8 cellular contexts compared by ENCODE assay signal in the genomic region with DNA sequence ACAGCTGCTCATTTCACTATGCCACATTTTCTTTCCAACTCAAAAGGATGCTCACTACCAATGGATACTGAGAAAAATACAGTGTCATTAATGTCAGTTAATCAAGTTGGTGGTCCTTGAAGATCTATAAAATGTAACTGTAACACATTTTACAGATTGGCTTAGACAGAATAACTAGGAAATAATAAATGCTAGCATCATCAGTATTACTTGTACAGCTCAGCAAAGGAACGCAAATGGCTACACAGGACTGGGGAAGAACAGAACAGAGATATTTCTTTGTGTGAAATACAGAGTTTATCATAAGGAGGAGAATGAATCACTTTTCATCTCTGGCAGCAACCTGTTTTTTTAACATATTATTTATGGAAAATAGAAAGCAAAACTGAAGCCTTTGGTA. TPM values are rescaled to one million over a fixed set of nuclear protein-coding genes. Genes with fewer than 3 reads are reported as not detected.
DNase-seq lines count a peak whose midpoint lies in the region; ATAC-seq and TF ChIP-seq lines count a peak whose summit lies in the region.

No MANE protein-coding gene starts in this region.

- H3K4me1 Mint-ChIP-seq in activated CD4-positive, alpha-beta T cell treated with anti-CD3 and anti-CD28 coated beads, Interleukin-2, amount 10 ng/mL, durations not matched to agents 24 days and 14 days: peaks cover 11% of the 10 kb centered on the region

- ATAC-seq in Panc1: no peak

- no peaks in the 10 kb centered on the region for H3K9me3 Mint-ChIP-seq in activated CD4-positive, alpha-beta T cell treated with anti-CD3 and anti-CD28 coated beads, Interleukin-2, amount 10 ng/mL, durations not matched to agents 24 days and 14 days

- H3K27ac ChIP-seq in Panc1 (ENCODE audit: low read length) (peak overlapping the region; percentile 84), right atrium auricular region (peak overlapping the region; percentile 82 to 88), thymus (ENCODE audit: low read depth) (no peak overlapping the region)

- no peak for TF ChIP-seq CTCF in Panc1 (IDR thresholded peaks at IDR 0.05)
- no peak for TF ChIP-seq CTCF in right atrium auricular region (IDR thresholded peaks at IDR 0.05)

- peaks cover 9% of the 10 kb centered on the region for H3K27me3 Mint-ChIP-seq in activated CD4-positive, alpha-beta T cell treated with anti-CD3 and anti-CD28 coated beads, Interleukin-2, amount 10 ng/mL, durations not matched to agents 24 days and 14 days

- H3K9me3 ChIP-seq in Panc1 (ENCODE audit: control insufficient read depth, insufficient read depth, low read depth, low read length) (no peaks in the 10 kb centered on the region), right atrium auricular region (no peaks in the 10 kb centered on the region), thymus (ENCODE audit: control insufficient read depth) (no peaks in the 10 kb centered on the region)

- H3K4me3 Mint-ChIP-seq in activated CD4-positive, alpha-beta T cell treated with anti-CD3 and anti-CD28 coated beads, Interleukin-2, amount 10 ng/mL, durations not matched to agents 24 days and 14 days: peak overlapping the region; percentile 81

- peak overlapping the region; percentile 84 for H3K27ac Mint-ChIP-seq in activated CD4-positive, alpha-beta T cell treated with anti-CD3 and anti-CD28 coated beads, Interleukin-2, amount 10 ng/mL, durations not matched to agents 24 days and 14 days

- H3K36me3 ChIP-seq in Panc1 (ENCODE audit: control insufficient read depth, insufficient read depth, low read length) (no peaks in the 10 kb centered on the region), right atrium auricular region (no peaks in the 10 kb centered on the region), thymus (ENCODE audit: control insufficient read depth, insufficient read depth) (no peaks in the 10 kb centered on the region)

- DNase-seq in activated CD4-positive, alpha-beta T cell treated with anti-CD3 and anti-CD28 coated beads, Interleukin-2, amount 10 ng/mL, durations not matched to agents 24 days and 14 days: peak; percentile 43
- DNase-seq in activated CD4-positive, alpha-beta T cell treated with anti-CD3 and anti-CD28 coated beads for 48 hours: no peak
- DNase-seq in Panc1 (ENCODE audit: low read depth, low spot score) (no peak), right atrium auricular region (ENCODE audit: low spot score) (no peak), COLO829 (ENCODE audit: low spot score) (no peak), posterior vena cava (ENCODE audit: low spot score) (no peak)
- no peak for DNase-seq in activated CD8-positive, alpha-beta memory T cell treated with anti-CD3 and anti-CD28 coated beads for 24 hours

- intact Hi-C loops in activated CD4-positive, alpha-beta T cell treated with anti-CD3 and anti-CD28 coated beads, Interleukin-2, amount 10 ng/mL, durations not matched to agents 24 days and 14 days (cut with micrococcal nuclease): no loop called here
- intact Hi-C loops in Panc1 (cut with micrococcal nuclease; ENCODE audit: unreplicated experiment): no loop called here
- intact Hi-C loops in posterior vena cava (cut with DNase I): no loop called here

- H3K4me1 ChIP-seq in Panc1 (ENCODE audit: control insufficient read depth, insufficient read depth, low read length) (peaks cover 18% of the 10 kb centered on the region), right atrium auricular region (peaks cover 0 to 24% of the 10 kb centered on the region in 2 donors), thymus (ENCODE audit: control insufficient read depth, insufficient read depth, low read length) (no peaks in the 10 kb centered on the region)

- peak overlapping the region; percentile 22 to 54 for H3K4me3 ChIP-seq in Panc1 (ENCODE audit: low read depth in 2 of 2, low read length in 2 of 2)
- peak overlapping the region in 1 of 2 donors; percentile 41 for H3K4me3 ChIP-seq in right atrium auricular region
- H3K4me3 ChIP-seq in thymus (ENCODE audit: low read length): peak overlapping the region; percentile 13

- H3K27me3 ChIP-seq in Panc1 (ENCODE audit: control insufficient read depth, insufficient read depth, low read length): no peaks in the 10 kb centered on the region
- H3K27me3 ChIP-seq in right atrium auricular region: no peaks in the 10 kb centered on the region
- H3K27me3 ChIP-seq in thymus (ENCODE audit: control insufficient read depth, insufficient read depth): no peaks in the 10 kb centered on the region

- CTCF ChIA-PET in Panc1 (lab: Charles Lee): no interaction called here

- POLR2A ChIA-PET in Panc1 (lab: Charles Lee): interaction anchor here (0.6 kb wide), 1 partner anchor 1801 kb away, joined by 6 read pairs; no protein-coding TSS in a partner anchor

- H3K36me3 Mint-ChIP-seq in activated CD4-positive, alpha-beta T cell treated with anti-CD3 and anti-CD28 coated beads, Interleukin-2, amount 10 ng/mL, durations not matched to agents 24 days and 14 days (ENCODE audit: low read depth): no peaks in the 10 kb centered on the region

- in situ Hi-C loops in Panc1 (cut with HindIII; ENCODE audit: low pct_unique_long_range_greater_than_20kb, low sequenced_read_pairs): no loop called here

- BruUV-seq in Panc1 (replicated peaks; lab: Mats Ljungman, UMichigan): no TSS peak

- WGBS in thymus: 94% methylated on average over 1 of the region's 1 CpG

RNA-seq across cellular contexts. Expression of gene QKI, which starts 8.2 kb away (rescaled TPM):
- total RNA-seq in activated CD4-positive, alpha-beta T cell treated with anti-CD3 and anti-CD28 coated beads, Interleukin-2, amount 10 ng/mL, durations not matched to agents 24 days and 14 days: 69.3 and 79.7 TPM in 2 replicates
- total RNA-seq in Panc1 (2021; ENCODE audit: unreplicated experiment): 176 TPM
- polyA plus RNA-seq in Panc1 (2012; ENCODE audit: insufficient read length): 81.4 TPM
- total RNA-seq in right atrium auricular region: 100 to 1,000 TPM; 366 to 434 TPM
- 23.5 TPM for polyA plus RNA-seq in thymus
- total RNA-seq in posterior vena cava: 100 to 1,000 TPM; 116 to 138 TPM
